Comparison of ENCODE assay signal across 29 cellular contexts in the genomic region with DNA sequence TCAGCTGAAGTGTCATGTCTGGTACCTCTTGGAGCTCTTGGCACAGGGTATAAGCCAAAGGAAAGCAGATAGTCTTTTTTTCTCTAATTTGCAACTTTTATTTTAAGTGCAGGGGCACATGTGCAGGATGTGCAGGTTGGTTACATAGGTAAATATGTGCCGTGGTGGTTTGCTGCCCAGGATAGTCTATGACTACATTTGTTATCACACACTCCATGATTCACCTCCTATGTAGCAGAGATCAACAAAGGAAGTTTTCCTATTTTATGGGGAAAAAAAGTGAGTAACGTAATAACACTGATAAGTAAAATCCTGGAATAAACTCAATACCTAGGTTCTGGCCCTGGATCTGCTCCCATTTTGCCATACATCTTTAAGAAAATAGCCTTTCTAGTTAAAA.
"Had no signal": no experiment of that assay in that cellular context is flagged by ENCODE, and none has a peak within 500 bp of the region (broad histone marks: within the 10 kb centered on the region; RNA-seq: fewer than 3 reads in every experiment).

No MANE protein-coding gene starts in this region.

- H3K4me1 ChIP-seq: gastrocnemius medialis, heart left ventricle, left lung, parathyroid adenoma, right lobe of liver, suprapubic skin, transverse colon, vagina had no signal

- H3K4me1 Mint-ChIP-seq: naive B cell; stimulated activated naive CD8-positive, alpha-beta T cell treated with anti-CD3 and anti-CD28 coated beads, Interleukin-15, amount 100 ng/mL, for 72 hours had no signal

- H3K27ac ChIP-seq: dorsolateral prefrontal cortex, epithelial cell of prostate, gastrocnemius medialis, heart left ventricle, hepatocyte, left lung, parathyroid adenoma, right lobe of liver, suprapubic skin, transverse colon, vagina had no signal

- ATAC-seq: esophagus mucosa; gastrocnemius medialis; heart left ventricle; left cardiac atrium; left lung; mucosa of descending colon; right lobe of liver; stimulated activated naive CD8-positive, alpha-beta T cell treated with anti-CD3 and anti-CD28 coated beads, Interleukin-15, amount 100 ng/mL, for 72 hours had no signal

- H3K27me3 Mint-ChIP-seq: natural killer cell treated with Interleukin-12 subunit alpha and Interleukin-12 subunit beta and Interleukin-15 and Interleukin-18, amount 100 ng/mL, for 72 hours; stimulated activated naive CD8-positive, alpha-beta T cell treated with anti-CD3 and anti-CD28 coated beads, Interleukin-15, amount 100 ng/mL, for 72 hours had no signal

- H3K27ac Mint-ChIP-seq: mesothelial cell of epicardium; naive B cell; natural killer cell treated with Interleukin-12 subunit alpha and Interleukin-12 subunit beta and Interleukin-15 and Interleukin-18, amount 100 ng/mL, for 72 hours; progenitor cell of endocrine pancreas; stimulated activated naive CD8-positive, alpha-beta T cell treated with anti-CD3 and anti-CD28 coated beads, Interleukin-15, amount 100 ng/mL, for 72 hours had no signal

- H3K4me3 ChIP-seq: dorsolateral prefrontal cortex, gastrocnemius medialis, heart left ventricle, hepatocyte, left lung, mucosa of descending colon, right lobe of liver, suprapubic skin, transverse colon, vagina had no signal

- H3K36me3 Mint-ChIP-seq: mesothelial cell of epicardium; naive B cell; natural killer cell treated with Interleukin-12 subunit alpha and Interleukin-12 subunit beta and Interleukin-15 and Interleukin-18, amount 100 ng/mL, for 72 hours had no signal

- H3K79me2 ChIP-seq: hepatocyte, parathyroid adenoma had no signal

- H3K36me3 ChIP-seq: gastrocnemius medialis, heart left ventricle, left lung, right lobe of liver, suprapubic skin, transverse colon, vagina had no signal

- H3K27me3 ChIP-seq: gastrocnemius medialis, hepatocyte, left lung, right lobe of liver, suprapubic skin, transverse colon, vagina had no signal

- H3K9me3 ChIP-seq: gastrocnemius medialis, heart left ventricle, left lung, mucosa of descending colon, right lobe of liver, suprapubic skin, transverse colon, vagina had no signal

- H3K9ac ChIP-seq: parathyroid adenoma had no signal

- DNase-seq: dorsolateral prefrontal cortex; effector CD4-positive, alpha-beta T cell; foreskin fibroblast; gastrocnemius medialis; heart left ventricle; kidney; left cardiac atrium; left lung; mesenchymal stem cell; mucosa of descending colon; naive B cell; right lobe of liver; small intestine; stimulated activated CD4-positive, alpha-beta T cell treated with anti-CD3 and anti-CD28 coated beads, Interleukin-15, amount 100 ng/mL, for 24 hours; stimulated activated CD4-positive, alpha-beta T cell treated with anti-CD3 and anti-CD28 coated beads, Interleukin-2, amount 100 ng/mL, for 48 hours; stimulated activated CD8-positive, alpha-beta memory T cell treated with anti-CD3 and anti-CD28 coated beads, Interleukin-4, amount 100 ng/mL, for 48 hours; stimulated activated naive CD4-positive, alpha-beta T cell; stimulated activated naive CD8-positive, alpha-beta T cell treated with anti-CD3 and anti-CD28 coated beads, Interleukin-15, amount 100 ng/mL, for 72 hours; transverse colon had no signal

- H3K4me2 ChIP-seq: hepatocyte had no signal

- H3K4me3 Mint-ChIP-seq: mesothelial cell of epicardium; naive B cell; natural killer cell treated with Interleukin-12 subunit alpha and Interleukin-12 subunit beta and Interleukin-15 and Interleukin-18, amount 100 ng/mL, for 72 hours; neural crest cell; stimulated activated naive CD8-positive, alpha-beta T cell treated with anti-CD3 and anti-CD28 coated beads, Interleukin-15, amount 100 ng/mL, for 72 hours had no signal

- H2AFZ ChIP-seq: hepatocyte, parathyroid adenoma had no signal
